ENCODE assay signal across 10 cellular contexts in genomic region chr9:73437758-73438157, GRCh38.
A peak's percentile ranks its signal among the peaks of the same experiment; 100 is the strongest.
DNase-seq lines count a peak whose midpoint lies in the region; ATAC-seq and TF ChIP-seq lines count a peak whose summit lies in the region.
"Had no signal": no experiment of that assay in that cellular context is flagged by ENCODE, and none has a peak within 500 bp of the region (broad histone marks: within the 10 kb centered on the region; RNA-seq: fewer than 3 reads in every experiment).

No MANE protein-coding gene starts in this region.

- H3K4me1 ChIP-seq in left lung, result no peaks in the 10 kb centered on the region

- no peaks in the 10 kb centered on the region for H3K36me3 ChIP-seq in left lung

- H3K9me3 ChIP-seq in left lung, result no peaks in the 10 kb centered on the region

- TF ChIP-seq CTCF in epithelial cell of esophagus (IDR thresholded peaks at IDR 0.05; ENCODE audit: insufficient read depth, low read depth, low read length, missing control alignments), result no peak
- no peak for TF ChIP-seq CTCF in left lung (IDR thresholded peaks at IDR 0.05)

- DNase-seq in H4 (ENCODE audit: low spot score) (peak; percentile 52), HPDE6-E6E7 (ENCODE audit: extremely low spot score) (peak; percentile 4), epithelial cell of esophagus (ENCODE audit: low read depth) (peak; percentile 44), cerebellum (ENCODE audit: low spot score) (no peak), left lung (no peak), Right ventricle myocardium superior (no peak), NCI-H1694 (lab: John Stamatoyannopoulos, UW) (no peak)
- DNase-seq: activated T-cell treated with anti-CD3 and anti-CD28 coated beads, Interleukin-2, amount 50 U/mL, for 72 hours; NCI-H2081 had no signal

- no peaks in the 10 kb centered on the region for H3K27me3 ChIP-seq in left lung

- intact Hi-C loops in left lung (cut with DNase I), result no loop called here
- intact Hi-C loops in Right ventricle myocardium superior (cut with DNase I), result no loop called here

- ATAC-seq in GM18499 (IDR thresholded peaks at IDR 0.05; ENCODE audit: insufficient read depth, unreplicated experiment) (peak; percentile 78), left lung (no peak), Right ventricle myocardium superior (ENCODE audit: poor library complexity) (no peak)
- ATAC-seq: activated T-cell treated with anti-CD3 and anti-CD28 coated beads, Interleukin-2, amount 50 U/mL, for 72 hours had no signal

- no peak overlapping the region for H3K27ac ChIP-seq in left lung

- no peak overlapping the region for H3K4me3 ChIP-seq in epithelial cell of esophagus (ENCODE audit: low read length)
- no peak overlapping the region for H3K4me3 ChIP-seq in left lung

Comparison
In these comparisons a context has a peak if more than half of its experiments do, and no peak if none do; other contexts are left out.
1. DNase-seq: peak in H4 (single experiment), HPDE6-E6E7 (single experiment) and epithelial cell of esophagus (single experiment); none in cerebellum (single experiment), left lung (0 of 2), Right ventricle myocardium superior (single experiment) and NCI-H1694 (single experiment).